In genomic region chr17:36185416-36185815, GRCh38 we compare ENCODE assay signal across 21 cellular contexts. TPM values are rescaled to one million over a fixed set of nuclear protein-coding genes. Genes with fewer than 3 reads are reported as not detected.
"Had no signal": no experiment of that assay in that cellular context is flagged by ENCODE, and none has a peak within 500 bp of the region (broad histone marks: within the 10 kb centered on the region; RNA-seq: fewer than 3 reads in every experiment).

No MANE protein-coding gene starts in this region.

- H3K27ac ChIP-seq: ascending aorta, gastrocnemius medialis, sigmoid colon, tibial nerve, uterus had no signal

- H3K4me3 ChIP-seq: gastrocnemius medialis, heart right ventricle, sigmoid colon, tibial nerve, uterus had no signal

- H3K9me3 ChIP-seq: ascending aorta, gastrocnemius medialis, heart right ventricle, sigmoid colon, tibial nerve, uterus had no signal

- H3K27me3 ChIP-seq: ascending aorta had no signal

- ATAC-seq: esophagus mucosa; gastrocnemius medialis; heart right ventricle; left ventricle myocardium superior; stimulated activated naive CD8-positive, alpha-beta T cell treated with anti-CD3 and anti-CD28 coated beads, Interleukin-15, Interleukin-2, amounts not matched to agents 100 U/mL and 50 U/mL, for 24 hours had no signal

- H3K36me3 Mint-ChIP-seq: activated naive CD4-positive, alpha-beta T cell treated with anti-CD3 and anti-CD28 coated beads, Interleukin-2, amount 50 U/mL, for 24 hours; naive B cell had no signal

- H3K9me3 Mint-ChIP-seq: activated naive CD4-positive, alpha-beta T cell treated with anti-CD3 and anti-CD28 coated beads, Interleukin-2, amount 50 U/mL, for 24 hours; naive B cell; T-helper 2 cell treated with Interferon-gamma antibody and Interleukin-4, amounts not matched to agents 5 μg/mL and 100 μg/mL, for 36 hours had no signal

- H3K4me3 Mint-ChIP-seq: naive B cell; T-helper 2 cell treated with Interferon-gamma antibody and Interleukin-4, amounts not matched to agents 5 μg/mL and 100 μg/mL, for 36 hours had no signal

- DNase-seq: activated CD4-positive, alpha-beta T cell treated with anti-CD3 and anti-CD28 coated beads, Interleukin-2, amount 50 U/mL, for 48 hours; activated gamma-delta T cell; cortex of kidney; effector CD4-positive, alpha-beta T cell; gastrocnemius medialis; heart right ventricle; kidney glomerular epithelial cell; left ventricle myocardium superior; naive B cell; nucleus accumbens; sigmoid colon; stimulated activated naive CD8-positive, alpha-beta T cell treated with anti-CD3 and anti-CD28 coated beads, Interleukin-15, Interleukin-2, amounts not matched to agents 100 U/mL and 50 U/mL, for 24 hours; substantia nigra had no signal

- H3K36me3 ChIP-seq: ascending aorta, gastrocnemius medialis, heart right ventricle, sigmoid colon, tibial nerve, uterus had no signal

- H3K27ac Mint-ChIP-seq: activated naive CD4-positive, alpha-beta T cell treated with anti-CD3 and anti-CD28 coated beads, Interleukin-2, amount 50 U/mL, for 24 hours; naive B cell; T-helper 2 cell treated with Interferon-gamma antibody and Interleukin-4, amounts not matched to agents 5 μg/mL and 100 μg/mL, for 36 hours had no signal

RNA-seq across cellular contexts. Expression of gene TBC1D3B, which starts 9.0 kb away (rescaled TPM):
- total RNA-seq: ascending aorta, mononuclear cell had no signal

RNA-seq across cellular contexts. Expression of gene CCL3L1, which starts 11.1 kb away (rescaled TPM):
- total RNA-seq: ascending aorta, esophagus mucosa, gastrocnemius medialis, left ventricle myocardium superior, renal cortical epithelial cell, tibial nerve had no signal

RNA-seq across cellular contexts. Expression of gene CCL4L2, which starts 25.4 kb away (rescaled TPM):
- total RNA-seq: ascending aorta, esophagus mucosa, gastrocnemius medialis, left ventricle myocardium superior, renal cortical epithelial cell had no signal
